8 cellular contexts compared by ENCODE assay signal in genomic region chr17:78986048-78986648, GRCh38. TPM values are rescaled to one million over a fixed set of nuclear protein-coding genes. Genes with fewer than 3 reads are reported as not detected.
DNase-seq lines count a peak whose midpoint lies in the region; ATAC-seq and TF ChIP-seq lines count a peak whose summit lies in the region.

No MANE protein-coding gene starts in this region.

- H2BK15ac ChIP-seq in IMR-90 (ENCODE audit: low read depth, low read length), result peak overlapping the region; percentile 52; the same call in 1 of the 3 replicates

- H2AFZ ChIP-seq in IMR-90 (replicated peaks; ENCODE audit: low read length, poor library complexity), result peak overlapping the region; percentile 80

- peak overlapping the region; percentile 88; the same call in 1 of the 2 replicates for H3K23ac ChIP-seq in IMR-90 (ENCODE audit: low read depth, low read length)

- peaks cover 0 to under 1% (median 0%) of the 10 kb centered on the region in 11 experiments; a peak in 2 of 22 replicates for H4K20me1 ChIP-seq in BLaER1 treated with 17β-estradiol and CSF1 and Interleukin-3, amounts not matched to agents 10 nM and 100 nM
- no peaks in the 10 kb centered on the region for H4K20me1 ChIP-seq in IMR-90 (ENCODE audit: insufficient read depth, low read length)

- TF ChIP-seq RAD21 in IMR-90 (IDR thresholded peaks at IDR 0.05; ENCODE audit: low read length), result peak; percentile 15; the same call in 1 of the 2 replicates

- CTCF ChIA-PET in IMR-90 (lab: Yijun Ruan, JAX), result no interaction called here

- TF ChIP-seq CTCF in IMR-90 (conservative IDR thresholded peaks at IDR 0.05; ENCODE audit: low read depth, low read length) (no peak; the same call in none of the 2 replicates), VCaP (conservative IDR thresholded peaks at IDR 0.05) (peak; percentile 83), heart right ventricle (IDR thresholded peaks at IDR 0.05) (peak in 8 of 9 donors; percentile 29 to 65 (median 52))

- ATAC-seq in IMR-90 (ENCODE audit: low read depth), result peak; percentile 43
- ATAC-seq in heart right ventricle, result peak; percentile 45 to 86 (median 78)
- no peak for ATAC-seq in GM19328 (IDR thresholded peaks at IDR 0.05; ENCODE audit: unreplicated experiment)

- peaks cover 41 to 71% (median 60%) of the 10 kb centered on the region in 10 experiments for H3K4me1 ChIP-seq in BLaER1 treated with 17β-estradiol and CSF1 and Interleukin-3, amounts not matched to agents 10 nM and 100 nM
- H3K4me1 ChIP-seq in IMR-90 (ENCODE audit: control insufficient read depth, insufficient read depth, low read length) (peaks cover 5% of the 10 kb centered on the region), heart right ventricle (peaks cover 0 to 40% (median 30%) of the 10 kb centered on the region in 9 donors)

- peak overlapping the region; percentile 78 for H2BK5ac ChIP-seq in IMR-90 (ENCODE audit: low read depth, low read length, poor library complexity, severe bottlenecking)

- peak overlapping the region; percentile 74 for H4K91ac ChIP-seq in IMR-90 (ENCODE audit: insufficient read depth, low read depth, low read length)

- H2AK9ac ChIP-seq in IMR-90 (replicated peaks; ENCODE audit: low read depth, low read length, poor library complexity), result peak overlapping the region; percentile 30

- dilution Hi-C loops in IMR-90 (cut with HindIII; ENCODE audit: low sequenced_read_pairs, unreplicated experiment), result no loop called here

- peak overlapping the region; percentile 82; the same call in 1 of the 2 replicates for H3K18ac ChIP-seq in IMR-90 (ENCODE audit: low read depth, low read length)

- TF ChIP-seq POLR2A in IMR-90 (IDR thresholded peaks at IDR 0.05; ENCODE audit: low read depth, low read length), result no peak

- in situ Hi-C loops in IMR-90 (cut with MboI; ENCODE audit: low sequenced_read_pairs), result no loop called here

- peak overlapping the region; percentile 35 to 94; a peak in 3 of 4 replicates for H4K8ac ChIP-seq in IMR-90 (ENCODE audit: low read depth in 2 of 2, low read length in 2 of 2)

- H3K4ac ChIP-seq in IMR-90 (ENCODE audit: low read depth, low read length), result peak overlapping the region; percentile 86

- intact Hi-C loops in IMR-90 (cut with micrococcal nuclease) (no loop called here), heart right ventricle (cut with DNase I) (loop anchor here in 1 of 10 donors (10.0 kb wide), 1 partner anchor 409 kb away; no protein-coding TSS in a partner anchor)

- H4K5ac ChIP-seq in IMR-90 (ENCODE audit: low read depth, low read length), result peak overlapping the region; percentile 92

- H3K27ac ChIP-seq in BLaER1 treated with 17β-estradiol and CSF1 and Interleukin-3, amounts not matched to agents 10 nM and 100 nM, result peak overlapping the region; percentile 51 to 83 (median 77); a peak in 21 of 22 replicates
- H3K27ac ChIP-seq in IMR-90 (ENCODE audit: insufficient read depth, low read length) (peak overlapping the region; percentile 75; the same call in 1 of the 2 replicates), VCaP (peak overlapping the region; percentile 81), heart right ventricle (peak overlapping the region; percentile 39 to 93 (median 82)), skin epidermis (peak overlapping the region in 19 of 21 experiments; percentile 4 to 82 (median 57))

- peak overlapping the region; percentile 74 to 92 (median 85) for H3K4me2 ChIP-seq in BLaER1 treated with 17β-estradiol and CSF1 and Interleukin-3, amounts not matched to agents 10 nM and 100 nM
- H3K4me2 ChIP-seq in IMR-90 (ENCODE audit: low read depth, low read length), result peak overlapping the region; percentile 97

- peaks cover 4% of the 10 kb centered on the region; the same call in 1 of the 2 replicates for H3K9me1 ChIP-seq in IMR-90 (ENCODE audit: insufficient read depth, low read length)

- DNase-seq in IMR-90 (peak; percentile 39), heart right ventricle (peak; percentile 35 to 53), SK-N-DZ (ENCODE audit: low spot score) (no peak)
- no peak for DNase-seq in effector CD8-positive, alpha-beta T cell (lab: John Stamatoyannopoulos, UW)

- H3K9me3 ChIP-seq in BLaER1 treated with 17β-estradiol and CSF1 and Interleukin-3, amounts not matched to agents 10 nM and 100 nM (replicated peaks in 1 of 11), result no peaks in the 10 kb centered on the region
- no peaks in the 10 kb centered on the region for H3K9me3 ChIP-seq in IMR-90 (ENCODE audit: control insufficient read depth, insufficient read depth, low read length)
- no peaks in the 10 kb centered on the region for H3K9me3 ChIP-seq in heart right ventricle

- H3K4me3 ChIP-seq in BLaER1 treated with 17β-estradiol and CSF1 and Interleukin-3, amounts not matched to agents 10 nM and 100 nM, result peak overlapping the region in 7 of 10 experiments; percentile 9 to 42 (median 36); a peak in 10 of 20 replicates
- H3K4me3 ChIP-seq in IMR-90 (ENCODE audit: insufficient read depth, low read depth, low read length) (no peak overlapping the region; the same call in 1 of the 2 replicates), heart right ventricle (peak overlapping the region in 9 of 10 donors; percentile 19 to 59 (median 51)), skin epidermis (peak overlapping the region in 3 of 7 experiments; percentile 9 to 19 (median 14))

- peaks cover 14 to 26% (median 20%) of the 10 kb centered on the region in 11 experiments for H3K36me3 ChIP-seq in BLaER1 treated with 17β-estradiol and CSF1 and Interleukin-3, amounts not matched to agents 10 nM and 100 nM
- H3K36me3 ChIP-seq in IMR-90 (ENCODE audit: control insufficient read depth, insufficient read depth, low read length) (peaks cover 10% of the 10 kb centered on the region), heart right ventricle (peaks cover 0 to 22% (median 0%) of the 10 kb centered on the region in 9 donors)

- H2BK20ac ChIP-seq in IMR-90 (ENCODE audit: low read depth, low read length), result peak overlapping the region; percentile 81

- H3K27me3 ChIP-seq in BLaER1 treated with 17β-estradiol and CSF1 and Interleukin-3, amounts not matched to agents 10 nM and 100 nM, result no peaks in the 10 kb centered on the region
- H3K27me3 ChIP-seq in IMR-90 (ENCODE audit: control insufficient read depth, insufficient read depth, low read length), result no peaks in the 10 kb centered on the region
- H3K27me3 ChIP-seq in heart right ventricle, result no peaks in the 10 kb centered on the region

- no TSS peak for BruUV-seq in IMR-90 (replicated peaks; lab: Mats Ljungman, UMichigan)

- peaks cover 0 to 15% of the 10 kb centered on the region in 2 experiments; a peak in 2 of 4 replicates for H3K79me1 ChIP-seq in IMR-90 (ENCODE audit: low read depth in 1 of 2, low read length in 2 of 2)

- H3K9ac ChIP-seq in BLaER1 treated with 17β-estradiol and CSF1 and Interleukin-3, amounts not matched to agents 10 nM and 100 nM, result peak overlapping the region in 10 of 11 experiments; percentile 42 to 70 (median 62); a peak in 18 of 22 replicates
- peak overlapping the region; percentile 60 for H3K9ac ChIP-seq in IMR-90 (ENCODE audit: low read depth, low read length)

- H2BK120ac ChIP-seq in IMR-90 (ENCODE audit: low read depth, low read length), result peak overlapping the region; percentile 83

- POLR2A ChIA-PET in IMR-90 (lab: Charles Lee; ENCODE audit: unreplicated experiment), result no interaction called here

- no peak overlapping the region for H3K56ac ChIP-seq in IMR-90 (ENCODE audit: extremely low read depth, insufficient read depth, low read length)

- WGBS in IMR-90 (ENCODE audit: extremely low coverage in 2 of 2, insufficient read length in 1 of 2), 2 experiments, result no CpG with 5 or more reads among the region's 6 CpGs
- WGBS in heart right ventricle, 2 donors, result 16 to 21% methylated on average over 6 of the region's 6 CpGs

- peak overlapping the region; percentile 46 for H2AK5ac ChIP-seq in IMR-90 (ENCODE audit: low read depth, low read length)

- peak overlapping the region; percentile 83 for H3K14ac ChIP-seq in IMR-90 (replicated peaks; ENCODE audit: low read depth, low read length)

TF ChIP-seq in IMR-90, 13 proteins besides CTCF, POLR2A, EP300 and RAD21:
- TF ChIP-seq SMC3 (IDR thresholded peaks at IDR 0.05; ENCODE audit: low read depth, low read length) (no peak), BHLHE40 (IDR thresholded peaks at IDR 0.05; ENCODE audit: low read depth, low read length) (no peak), RFX5 (IDR thresholded peaks at IDR 0.05; ENCODE audit: low read depth, low read length) (no peak)
TF ChIP-seq in IMR-90: peak in this region for 0.

RNA-seq across cellular contexts. Expression of gene LGALS3BP, which starts 6.4 kb away (rescaled TPM):
- 33.7 and 34.7 TPM in 2 replicates for total RNA-seq in IMR-90 (2012; rRNA removed)
- 249 and 273 TPM in 2 replicates for polyA plus RNA-seq in IMR-90 (2012; rRNA removed)
- polyA plus RNA-seq in IMR-90 (2012; cell fraction: cytosol; rRNA removed), result 146 and 259 TPM in 2 replicates
- polyA plus RNA-seq in IMR-90 (2012; cell fraction: nucleus; rRNA removed; ENCODE audit: low replicate concordance), result 165 and 308 TPM in 2 replicates
- total RNA-seq in heart right ventricle, result 100 to 1,000 TPM; 362 to 852 (median 568) TPM
- 100 to 1,000 TPM; 196 to 268 TPM for polyA plus RNA-seq in heart right ventricle
- polyA plus RNA-seq in SK-N-DZ (2014; cell fraction: cytosol; rRNA removed), result 32.5 and 46.0 TPM in 2 replicates
- polyA plus RNA-seq in SK-N-DZ (2014; cell fraction: nucleus; rRNA removed), result 37.6 and 66.3 TPM in 2 replicates

RNA-seq across cellular contexts. Expression of gene CANT1, which starts 23.4 kb away (rescaled TPM):
- 50.0 and 51.8 TPM in 2 replicates for total RNA-seq in IMR-90 (2012; rRNA removed)
- polyA plus RNA-seq in IMR-90 (2012; rRNA removed), result 73.4 and 90.7 TPM in 2 replicates
- polyA plus RNA-seq in IMR-90 (2012; cell fraction: cytosol; rRNA removed), result 61.1 and 63.0 TPM in 2 replicates
- 33.7 and 43.7 TPM in 2 replicates for polyA plus RNA-seq in IMR-90 (2012; cell fraction: nucleus; rRNA removed; ENCODE audit: low replicate concordance)
- 10 to 100 TPM; 19.9 to 33.4 (median 24.4) TPM for total RNA-seq in heart right ventricle
- 10 to 100 TPM in 1 of 2 donors, 1 to 10 TPM in 1; 4.1 to 16.7 TPM for polyA plus RNA-seq in heart right ventricle
- polyA plus RNA-seq in SK-N-DZ (2014; cell fraction: cytosol; rRNA removed), result 37.9 and 56.5 TPM in 2 replicates
- polyA plus RNA-seq in SK-N-DZ (2014; cell fraction: nucleus; rRNA removed), result 15.8 and 20.8 TPM in 2 replicates

RNA-seq across cellular contexts. Expression of gene C1QTNF1, which starts 37.8 kb away (rescaled TPM):
- 1.7 and 3.4 TPM in 2 replicates for total RNA-seq in IMR-90 (2012; rRNA removed)
- 8.4 and 9.0 TPM in 2 replicates for polyA plus RNA-seq in IMR-90 (2012; rRNA removed)
- 5.2 and 16.8 TPM in 2 replicates for polyA plus RNA-seq in IMR-90 (2012; cell fraction: cytosol; rRNA removed)
- 7.4 and 9.5 TPM in 2 replicates for polyA plus RNA-seq in IMR-90 (2012; cell fraction: nucleus; rRNA removed; ENCODE audit: low replicate concordance)
- 100 to 1,000 TPM in 3 of 10 donors, 10 to 100 TPM in 7; 29.3 to 685 (median 62.8) TPM for total RNA-seq in heart right ventricle
- 100 to 1,000 TPM; 108 to 224 TPM for polyA plus RNA-seq in heart right ventricle
- 0.12 TPM in 1 of 2 replicates, not detected in the other for polyA plus RNA-seq in SK-N-DZ (2014; cell fraction: cytosol; rRNA removed)
- not detected in 2 replicates for polyA plus RNA-seq in SK-N-DZ (2014; cell fraction: nucleus; rRNA removed)

Comparison
In these comparisons a context has a peak if more than half of its experiments do, and no peak if none do; other contexts are left out.
1. DNase-seq: peak in IMR-90 (single experiment) and heart right ventricle (2 of 2); none in effector CD8-positive, alpha-beta T cell (single experiment) and SK-N-DZ (single experiment).
2. RNA of gene LGALS3BP, which starts 6.4 kb away (total RNA-seq): 362 to 852 TPM in heart right ventricle; 33.7 to 34.7 TPM in IMR-90; every median in the first group is over 10 times any median in the second.
3. Peak in every context shown above with its lines, with median percentiles within 50 percentile points of each other: H3K27ac ChIP-seq.